Comparison of ENCODE assay signal across 20 cellular contexts in the genomic region with DNA sequence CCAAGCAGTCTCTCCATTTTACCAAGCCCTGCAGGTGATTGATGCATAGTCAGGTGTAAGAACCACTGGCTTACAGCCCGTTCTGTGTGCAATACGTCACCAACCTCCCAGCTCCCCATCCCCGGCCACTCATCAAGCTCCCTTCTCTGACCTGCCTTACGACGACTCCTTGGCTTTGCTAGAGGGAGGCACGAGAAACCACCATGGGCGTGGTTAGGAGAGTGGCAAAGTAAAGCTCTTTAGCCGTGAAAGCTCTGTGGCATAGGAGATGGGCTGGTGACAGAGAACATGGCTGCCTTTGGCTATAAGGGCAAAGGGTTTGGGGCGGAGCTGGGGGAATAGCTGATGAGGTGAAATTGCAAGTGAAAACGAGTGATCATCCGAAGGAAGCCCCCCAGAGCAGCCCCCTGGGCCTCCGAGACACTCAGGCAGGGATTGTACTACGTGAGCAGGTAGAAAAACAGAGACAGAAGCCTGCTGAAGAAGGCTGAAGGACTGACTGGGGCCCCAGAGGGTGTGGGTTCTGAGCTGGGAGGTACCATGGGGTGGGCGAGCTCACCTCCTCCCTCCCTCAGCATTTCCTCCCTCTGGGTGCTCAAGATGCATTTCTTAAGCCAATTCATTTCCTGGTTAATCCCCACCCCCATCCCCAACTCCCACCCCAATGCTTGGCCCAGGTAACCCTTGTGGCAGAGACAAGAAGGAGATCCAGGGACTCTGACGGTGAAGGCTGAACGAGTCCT.
A peak's percentile ranks its signal among the peaks of the same experiment; 100 is the strongest.
DNase-seq lines count a peak whose midpoint lies in the region; ATAC-seq and TF ChIP-seq lines count a peak whose summit lies in the region.
"Had no signal": no experiment of that assay in that cellular context is flagged by ENCODE, and none has a peak within 500 bp of the region (broad histone marks: within the 10 kb centered on the region; RNA-seq: fewer than 3 reads in every experiment).

No MANE protein-coding gene starts in this region.

- no peak overlapping the region for H4K8ac ChIP-seq in IMR-90 (ENCODE audit: low read depth in 2 of 2, low read length in 2 of 2)

- H3K36me3 Mint-ChIP-seq in activated naive CD8-positive, alpha-beta T cell treated with anti-CD3 and anti-CD28 coated beads, Interleukin-2, amount 50 U/mL, for 24 hours (ENCODE audit: low read depth), result no peaks in the 10 kb centered on the region

- no peak overlapping the region for H4K5ac ChIP-seq in IMR-90 (ENCODE audit: low read depth, low read length)

- no peak overlapping the region for H4K91ac ChIP-seq in IMR-90 (ENCODE audit: insufficient read depth, low read depth, low read length)

- no peak overlapping the region for H3K23ac ChIP-seq in IMR-90 (ENCODE audit: low read depth, low read length)

- H3K4me2 ChIP-seq in BLaER1 treated with 17β-estradiol and CSF1 and Interleukin-3, amounts not matched to agents 10 nM and 100 nM, result peak overlapping the region; percentile 51 to 82 (median 72)
- no peak overlapping the region for H3K4me2 ChIP-seq in IMR-90 (ENCODE audit: low read depth, low read length)

- H3K9me3 Mint-ChIP-seq in activated naive CD8-positive, alpha-beta T cell treated with anti-CD3 and anti-CD28 coated beads, Interleukin-2, amount 50 U/mL, for 24 hours, result no peaks in the 10 kb centered on the region

- no peak overlapping the region for H3K27ac Mint-ChIP-seq in activated naive CD8-positive, alpha-beta T cell treated with anti-CD3 and anti-CD28 coated beads, Interleukin-2, amount 50 U/mL, for 24 hours
- H3K27ac Mint-ChIP-seq: HFFc6 had no signal

- in situ Hi-C loops in IMR-90 (cut with MboI; ENCODE audit: low sequenced_read_pairs), result no loop called here

- H3K27me3 ChIP-seq in BLaER1 treated with 17β-estradiol and CSF1 and Interleukin-3, amounts not matched to agents 10 nM and 100 nM, result no peaks in the 10 kb centered on the region
- H3K27me3 ChIP-seq in IMR-90 (ENCODE audit: control insufficient read depth, insufficient read depth, low read length), result peaks cover 35% of the 10 kb centered on the region

- intact Hi-C loops in IMR-90 (cut with micrococcal nuclease), result no loop called here
- intact Hi-C loops in posterior vena cava (cut with DNase I), result no loop called here

- no peak for DNase-seq in IMR-90
- no peak for DNase-seq in activated naive CD8-positive, alpha-beta T cell treated with anti-CD3 and anti-CD28 coated beads, Interleukin-2, amount 50 U/mL, for 24 hours
- peak; percentile 43 for DNase-seq in posterior vena cava (ENCODE audit: low spot score)
- no peak for DNase-seq in UCSD-AML1 (lab: John Stamatoyannopoulos, UW; ENCODE audit: unreplicated experiment)
- no peak for DNase-seq in activated CD4-positive, alpha-beta T cell treated with anti-CD3 and anti-CD28 coated beads, Interleukin-2, amount 50 U/mL, for 48 hours
- DNase-seq: C1 segment of cervical spinal cord, DMS79, HFFc6, Karpas-422, MM.1S, NCI-H1092, NCI-H1436 treated with DMSO at 0.1 percent for 48 hours, NCI-H2029, NCI-H2171 treated with DMSO at 0.1 percent for 48 hours, NCI-H748 treated with DMSO at 0.1 percent for 48 hours, SIG-M5 had no signal

- TF ChIP-seq POLR2A in IMR-90 (IDR thresholded peaks at IDR 0.05; ENCODE audit: low read depth, low read length), result no peak

- no peak overlapping the region for H2AK5ac ChIP-seq in IMR-90 (ENCODE audit: low read depth, low read length)

- H3K4me3 Mint-ChIP-seq in activated naive CD8-positive, alpha-beta T cell treated with anti-CD3 and anti-CD28 coated beads, Interleukin-2, amount 50 U/mL, for 24 hours, result no peak overlapping the region
- H3K4me3 Mint-ChIP-seq: HFFc6 had no signal

- H3K18ac ChIP-seq in IMR-90 (ENCODE audit: low read depth, low read length), result no peak overlapping the region

- peaks cover 27 to 43% (median 35%) of the 10 kb centered on the region in 10 experiments for H3K4me1 ChIP-seq in BLaER1 treated with 17β-estradiol and CSF1 and Interleukin-3, amounts not matched to agents 10 nM and 100 nM
- H3K4me1 ChIP-seq in IMR-90 (ENCODE audit: control insufficient read depth, insufficient read depth, low read length), result no peaks in the 10 kb centered on the region

- H2BK15ac ChIP-seq in IMR-90 (ENCODE audit: low read depth, low read length), result no peak overlapping the region

- no peak for TF ChIP-seq RAD21 in IMR-90 (IDR thresholded peaks at IDR 0.05; ENCODE audit: low read length)

- no peaks in the 10 kb centered on the region for H3K36me3 ChIP-seq in BLaER1 treated with 17β-estradiol and CSF1 and Interleukin-3, amounts not matched to agents 10 nM and 100 nM
- no peaks in the 10 kb centered on the region for H3K36me3 ChIP-seq in IMR-90 (ENCODE audit: control insufficient read depth, insufficient read depth, low read length)

- peaks cover 16% of the 10 kb centered on the region for H3K4me1 Mint-ChIP-seq in activated naive CD8-positive, alpha-beta T cell treated with anti-CD3 and anti-CD28 coated beads, Interleukin-2, amount 50 U/mL, for 24 hours

- H2BK20ac ChIP-seq in IMR-90 (ENCODE audit: low read depth, low read length), result no peak overlapping the region

- no peaks in the 10 kb centered on the region for H3K9me3 ChIP-seq in BLaER1 treated with 17β-estradiol and CSF1 and Interleukin-3, amounts not matched to agents 10 nM and 100 nM (replicated peaks in 1 of 11)
- H3K9me3 ChIP-seq in IMR-90 (ENCODE audit: control insufficient read depth, insufficient read depth, low read length), result no peaks in the 10 kb centered on the region

- POLR2A ChIA-PET in IMR-90 (lab: Charles Lee; ENCODE audit: unreplicated experiment), result no interaction called here

- ATAC-seq in IMR-90 (ENCODE audit: low read depth) (no peak), GM18907 (IDR thresholded peaks at IDR 0.05; ENCODE audit: unreplicated experiment) (no peak), GM21367 (IDR thresholded peaks at IDR 0.05; ENCODE audit: unreplicated experiment) (no peak)
- peak; percentile 17 for ATAC-seq in activated naive CD8-positive, alpha-beta T cell treated with anti-CD3 and anti-CD28 coated beads, Interleukin-2, amount 50 U/mL, for 24 hours
- ATAC-seq: SK-N-SH treated with all-trans-retinoic acid at 6 μM for 48 hours had no signal

- H3K9ac ChIP-seq in BLaER1 treated with 17β-estradiol and CSF1 and Interleukin-3, amounts not matched to agents 10 nM and 100 nM, result peak overlapping the region in 7 of 11 experiments; percentile 13 to 67 (median 61); a peak in 11 of 22 replicates
- no peak overlapping the region for H3K9ac ChIP-seq in IMR-90 (ENCODE audit: low read depth, low read length)

- CTCF ChIA-PET in IMR-90 (lab: Yijun Ruan, JAX), result no interaction called here

- no peaks in the 10 kb centered on the region for H3K79me1 ChIP-seq in IMR-90 (ENCODE audit: low read depth in 1 of 2, low read length in 2 of 2)

- H3K27ac ChIP-seq in BLaER1 treated with 17β-estradiol and CSF1 and Interleukin-3, amounts not matched to agents 10 nM and 100 nM, result peak overlapping the region; percentile 31 to 79 (median 68); a peak in 18 of 22 replicates
- no peak overlapping the region for H3K27ac ChIP-seq in IMR-90 (ENCODE audit: insufficient read depth, low read length)

- H2BK120ac ChIP-seq in IMR-90 (ENCODE audit: low read depth, low read length), result no peak overlapping the region

- TF ChIP-seq CTCF in IMR-90 (conservative IDR thresholded peaks at IDR 0.05; ENCODE audit: low read depth, low read length), result no peak

- no peak overlapping the region for H2AK9ac ChIP-seq in IMR-90 (replicated peaks; ENCODE audit: low read depth, low read length, poor library complexity)

- H2BK5ac ChIP-seq in IMR-90 (ENCODE audit: low read depth, low read length, poor library complexity, severe bottlenecking), result no peak overlapping the region

- H4K20me1 ChIP-seq in BLaER1 treated with 17β-estradiol and CSF1 and Interleukin-3, amounts not matched to agents 10 nM and 100 nM, result no peaks in the 10 kb centered on the region
- H4K20me1 ChIP-seq in IMR-90 (ENCODE audit: insufficient read depth, low read length), result no peaks in the 10 kb centered on the region

- H3K9me1 ChIP-seq in IMR-90 (ENCODE audit: insufficient read depth, low read length), result no peaks in the 10 kb centered on the region

- no peak overlapping the region for H3K56ac ChIP-seq in IMR-90 (ENCODE audit: extremely low read depth, insufficient read depth, low read length)

- BruUV-seq in IMR-90 (replicated peaks; lab: Mats Ljungman, UMichigan), result no TSS peak

- peak overlapping the region in 1 of 10 experiments; percentile 31; a peak in 2 of 20 replicates for H3K4me3 ChIP-seq in BLaER1 treated with 17β-estradiol and CSF1 and Interleukin-3, amounts not matched to agents 10 nM and 100 nM
- no peak overlapping the region for H3K4me3 ChIP-seq in IMR-90 (ENCODE audit: insufficient read depth, low read depth, low read length)

- peak overlapping the region; percentile 23 for H2AFZ ChIP-seq in IMR-90 (replicated peaks; ENCODE audit: low read length, poor library complexity)

- dilution Hi-C loops in IMR-90 (cut with HindIII; ENCODE audit: low sequenced_read_pairs, unreplicated experiment), result no loop called here

- H3K14ac ChIP-seq in IMR-90 (replicated peaks; ENCODE audit: low read depth, low read length), result no peak overlapping the region

- H3K4ac ChIP-seq in IMR-90 (ENCODE audit: low read depth, low read length), result no peak overlapping the region

- H3K27me3 Mint-ChIP-seq in activated naive CD8-positive, alpha-beta T cell treated with anti-CD3 and anti-CD28 coated beads, Interleukin-2, amount 50 U/mL, for 24 hours, result peaks cover 8% of the 10 kb centered on the region

- 80% methylated on average over 8 of the region's 16 CpGs; no CpG with 5 or more reads in 1 of the 2 experiments for WGBS in IMR-90 (ENCODE audit: extremely low coverage in 2 of 2, insufficient read length in 1 of 2), 2 experiments

TF ChIP-seq in IMR-90, 13 proteins besides CTCF, POLR2A, EP300 and RAD21:
- no peak for TF ChIP-seq MAFK (IDR thresholded peaks at IDR 0.05; ENCODE audit: low read depth, low read length)
